8 cellular contexts compared by ENCODE assay signal in genomic region chr4:113683143-113683542, GRCh38.
DNase-seq lines count a peak whose midpoint lies in the region; ATAC-seq and TF ChIP-seq lines count a peak whose summit lies in the region.

No MANE protein-coding gene starts in this region.

- DNase-seq in CD8-positive, alpha-beta T cell = peak; percentile 26 to 82 (median 59)
- peak; percentile 71 to 78 for DNase-seq in activated CD4-positive, alpha-beta T cell treated with anti-CD3 and anti-CD28 coated beads, Interleukin-2, amount 50 U/mL, for 48 hours
- no peak for DNase-seq in right cardiac atrium
- DNase-seq in GM03348 (ENCODE audit: low spot score) = no peak
- no peak for DNase-seq in NCI-H128 (lab: John Stamatoyannopoulos, UW; ENCODE audit: unreplicated experiment)

- CTCF ChIA-PET in CD8-positive, alpha-beta T cell (lab: Charles Lee) = no interaction called here

- H3K36me3 ChIP-seq in CD8-positive, alpha-beta T cell (ENCODE audit: insufficient read depth, low read length) = no peaks in the 10 kb centered on the region

- H3K27me3 Mint-ChIP-seq in CD8-positive, alpha-beta T cell (ENCODE audit: low read depth) = no peaks in the 10 kb centered on the region
- H3K27me3 Mint-ChIP-seq in stimulated activated naive CD8-positive, alpha-beta T cell treated with anti-CD3 and anti-CD28 coated beads, Interleukin-15, Interleukin-2, amounts not matched to agents 100 ng/mL and 50 ng/mL, for 24 hours = no peaks in the 10 kb centered on the region

- H3K36me3 Mint-ChIP-seq in CD8-positive, alpha-beta T cell = peaks cover 12% of the 10 kb centered on the region
- peaks cover 76% of the 10 kb centered on the region for H3K36me3 Mint-ChIP-seq in stimulated activated naive CD8-positive, alpha-beta T cell treated with anti-CD3 and anti-CD28 coated beads, Interleukin-15, Interleukin-2, amounts not matched to agents 100 ng/mL and 50 ng/mL, for 24 hours (ENCODE audit: low read depth)

- H3K9me3 Mint-ChIP-seq in CD8-positive, alpha-beta T cell = peaks cover 5% of the 10 kb centered on the region
- H3K9me3 Mint-ChIP-seq in stimulated activated naive CD8-positive, alpha-beta T cell treated with anti-CD3 and anti-CD28 coated beads, Interleukin-15, Interleukin-2, amounts not matched to agents 100 ng/mL and 50 ng/mL, for 24 hours = peaks cover 15% of the 10 kb centered on the region

- H3K27ac Mint-ChIP-seq in CD8-positive, alpha-beta T cell = peak overlapping the region; percentile 87
- peak overlapping the region; percentile 93 for H3K27ac Mint-ChIP-seq in stimulated activated naive CD8-positive, alpha-beta T cell treated with anti-CD3 and anti-CD28 coated beads, Interleukin-15, Interleukin-2, amounts not matched to agents 100 ng/mL and 50 ng/mL, for 24 hours

- H3K4me3 Mint-ChIP-seq in CD8-positive, alpha-beta T cell = peak overlapping the region; percentile 40
- H3K4me3 Mint-ChIP-seq in stimulated activated naive CD8-positive, alpha-beta T cell treated with anti-CD3 and anti-CD28 coated beads, Interleukin-15, Interleukin-2, amounts not matched to agents 100 ng/mL and 50 ng/mL, for 24 hours = peak overlapping the region; percentile 69

- WGBS in right cardiac atrium = 79% methylated on average over 3 of the region's 3 CpGs

- peak; percentile 96 for ATAC-seq in CD8-positive, alpha-beta T cell
- ATAC-seq in GM19467 (IDR thresholded peaks at IDR 0.05; ENCODE audit: unreplicated experiment) (peak; percentile 97), HG03558 (IDR thresholded peaks at IDR 0.05; ENCODE audit: extremely low read depth, unreplicated experiment) (peak; percentile 99), right cardiac atrium (no peak)

- POLR2A ChIA-PET in CD8-positive, alpha-beta T cell (lab: Charles Lee) = no interaction called here

- no peak for TF ChIP-seq CTCF in CD8-positive, alpha-beta T cell (IDR thresholded peaks at IDR 0.05)

- H3K4me1 ChIP-seq in CD8-positive, alpha-beta T cell (ENCODE audit: insufficient read depth, low read length) = peaks cover 36% of the 10 kb centered on the region
- peaks cover 9% of the 10 kb centered on the region for H3K4me1 ChIP-seq in right cardiac atrium (ENCODE audit: control insufficient read depth, insufficient read depth, low read length)

- H3K9me3 ChIP-seq in CD8-positive, alpha-beta T cell (ENCODE audit: low read length) = no peaks in the 10 kb centered on the region
- H3K9me3 ChIP-seq in right cardiac atrium (ENCODE audit: control insufficient read depth, low read length) = no peaks in the 10 kb centered on the region

- H3K27me3 ChIP-seq in CD8-positive, alpha-beta T cell (ENCODE audit: insufficient read depth, low read length) = no peaks in the 10 kb centered on the region
- no peaks in the 10 kb centered on the region for H3K27me3 ChIP-seq in right cardiac atrium (ENCODE audit: control insufficient read depth, insufficient read depth)

- peaks cover 50% of the 10 kb centered on the region for H3K4me1 Mint-ChIP-seq in CD8-positive, alpha-beta T cell (ENCODE audit: low read depth)
- H3K4me1 Mint-ChIP-seq in stimulated activated naive CD8-positive, alpha-beta T cell treated with anti-CD3 and anti-CD28 coated beads, Interleukin-15, Interleukin-2, amounts not matched to agents 100 ng/mL and 50 ng/mL, for 24 hours (ENCODE audit: low read depth) = peaks cover 91% of the 10 kb centered on the region

- H3K4me3 ChIP-seq in CD8-positive, alpha-beta T cell (ENCODE audit: low read depth, low read length) = no peak overlapping the region
- no peak overlapping the region for H3K4me3 ChIP-seq in right cardiac atrium (ENCODE audit: low read length)

- peak overlapping the region; percentile 16 for H3K27ac ChIP-seq in CD8-positive, alpha-beta T cell (ENCODE audit: low read depth, low read length)
- H3K27ac ChIP-seq in right cardiac atrium (ENCODE audit: low read length) = peak overlapping the region; percentile 33

- intact Hi-C loops in CD8-positive, alpha-beta T cell (cut with DNase I, micrococcal nuclease) = loop anchor here (1.0 to 5.0 kb wide), 4 partner anchors 16 to 79 kb away; partner anchors contain the start of gene CAMK2D (in 1 of the 2)
- intact Hi-C loops in right cardiac atrium (cut with DNase I) = no loop called here

Comparison
In these comparisons a context has a peak if more than half of its experiments do, and no peak if none do; other contexts are left out.
1. ATAC-seq: peak in CD8-positive, alpha-beta T cell (single experiment), GM19467 (single experiment) and HG03558 (single experiment); none in right cardiac atrium (0 of 2).
2. DNase-seq: peak in CD8-positive, alpha-beta T cell (7 of 7) and activated CD4-positive, alpha-beta T cell treated with anti-CD3 and anti-CD28 coated beads, Interleukin-2, amount 50 U/mL, for 48 hours (2 of 2); none in right cardiac atrium (0 of 3), GM03348 (single experiment) and NCI-H128 (single experiment).
3. intact Hi-C loops: an anchor here in CD8-positive, alpha-beta T cell (1.0 to 5.0 kb wide); none called in right cardiac atrium.